In the genomic region with DNA sequence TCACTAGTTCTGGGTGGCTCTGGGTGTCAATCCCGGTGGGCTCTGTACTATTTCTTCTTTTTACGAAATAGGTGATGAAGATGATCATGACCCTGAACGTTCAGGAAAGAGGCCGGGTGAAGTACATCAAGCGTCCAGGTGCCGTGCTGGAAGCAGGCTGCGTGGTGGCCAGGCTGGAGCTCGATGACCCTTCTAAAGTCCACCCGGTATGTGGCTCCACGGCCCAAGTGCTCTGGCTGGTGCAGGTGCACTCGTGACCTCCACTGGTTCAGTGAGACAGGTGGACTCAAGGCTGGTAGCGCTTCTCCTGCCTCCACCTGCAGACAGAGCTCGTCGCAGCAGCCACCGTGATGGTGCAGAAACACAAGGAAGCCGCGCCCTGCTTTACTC, we compare ENCODE assay signal across 18 cellular contexts.
"Had no signal": no experiment of that assay in that cellular context is flagged by ENCODE, and none has a peak within 500 bp of the region (broad histone marks: within the 10 kb centered on the region; RNA-seq: fewer than 3 reads in every experiment).

No MANE protein-coding gene starts in this region.

- H3K27me3 ChIP-seq: dorsolateral prefrontal cortex, heart right ventricle, neutrophil, sigmoid colon, uterus had no signal

- H3K4me1 ChIP-seq: lower lobe of right lung, sigmoid colon, uterus had no signal

- H3K27ac ChIP-seq: dorsolateral prefrontal cortex, lower lobe of right lung, neutrophil, psoas muscle, sigmoid colon, skin epidermis, uterus had no signal

- H3K36me3 ChIP-seq: uterus had no signal

- DNase-seq: cortex of kidney; dorsolateral prefrontal cortex; effector memory CD4-positive, alpha-beta T cell; heart right ventricle; hypothalamus; kidney glomerular epithelial cell; lower lobe of right lung; midbrain; naive B cell; retina; sigmoid colon; stimulated activated CD4-positive, alpha-beta T cell treated with anti-CD3 and anti-CD28 coated beads, Interleukin-2, amount 100 ng/mL, for 24 hours; stimulated activated naive CD4-positive, alpha-beta T cell treated with Interleukin-2 at 50 U/mL for 16 hours; uterus had no signal

- H3K9me3 ChIP-seq: lower lobe of right lung, neutrophil, psoas muscle, sigmoid colon, uterus had no signal

- ATAC-seq: esophagus mucosa, lower lobe of right lung, psoas muscle had no signal

- H3K4me3 ChIP-seq: dorsolateral prefrontal cortex, heart right ventricle, lower lobe of right lung, psoas muscle, sigmoid colon, skin epidermis, uterus had no signal
